Comparison of ENCODE assay signal across 11 cellular contexts in the genomic region with DNA sequence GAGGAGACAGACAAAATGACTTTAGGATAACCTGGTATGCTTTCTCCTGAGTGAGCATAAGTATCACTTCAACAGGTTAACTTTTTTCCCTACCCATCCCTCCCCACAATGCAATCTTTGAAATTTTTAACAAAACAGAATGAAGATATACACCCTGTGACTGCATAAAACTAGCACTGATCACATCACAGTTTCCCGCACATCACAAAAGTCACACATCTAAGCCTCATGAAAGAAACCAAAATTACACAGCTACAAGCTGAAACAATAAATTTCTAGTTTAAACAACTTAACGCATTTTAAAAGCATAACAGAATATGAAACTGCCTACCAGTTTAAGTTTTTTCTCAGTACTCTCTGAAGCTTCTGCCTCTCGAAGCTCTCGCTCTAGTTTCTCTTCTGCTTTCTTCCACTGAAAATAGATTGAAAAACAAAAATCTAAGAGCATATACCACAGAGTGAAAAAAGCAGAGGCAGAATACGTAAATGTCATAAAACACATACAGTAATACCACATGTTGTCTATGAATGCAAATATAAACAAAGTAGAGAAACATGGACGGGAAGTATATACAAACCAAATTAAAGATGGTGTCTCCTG. TPM values are rescaled to one million over a fixed set of nuclear protein-coding genes. Genes with fewer than 3 reads are reported as not detected.
DNase-seq lines count a peak whose midpoint lies in the region; ATAC-seq and TF ChIP-seq lines count a peak whose summit lies in the region.
"Had no signal": no experiment of that assay in that cellular context is flagged by ENCODE, and none has a peak within 500 bp of the region (broad histone marks: within the 10 kb centered on the region; RNA-seq: fewer than 3 reads in every experiment).

No MANE protein-coding gene starts in this region.

- H3K36me3 ChIP-seq in BE2C (peaks cover 48% of the 10 kb centered on the region), suprapubic skin (peaks cover 58% of the 10 kb centered on the region)

- H3K27me3 ChIP-seq in BE2C (no peaks in the 10 kb centered on the region), suprapubic skin (no peaks in the 10 kb centered on the region)
- H3K27me3 ChIP-seq: heart left ventricle had no signal

- WGBS in suprapubic skin: 92% methylated on average over 6 of the region's 6 CpGs

- peak; percentile 98 for ATAC-seq in GM19351 (IDR thresholded peaks at IDR 0.05; ENCODE audit: unreplicated experiment)
- ATAC-seq in HG02840 (IDR thresholded peaks at IDR 0.05; ENCODE audit: low FRiP score, unreplicated experiment): peak; percentile 98
- ATAC-seq in HG03565 (IDR thresholded peaks at IDR 0.05; ENCODE audit: unreplicated experiment): peak; percentile 90
- ATAC-seq: heart left ventricle had no signal

- TF ChIP-seq CTCF in BE2C (IDR thresholded peaks at IDR 0.05; ENCODE audit: low read depth, low read length) (no peak), suprapubic skin (IDR thresholded peaks at IDR 0.05) (no peak)

- TF ChIP-seq EP300 in suprapubic skin (IDR thresholded peaks at IDR 0.05): no peak

- DNase-seq in activated naive CD4-positive, alpha-beta T cell (lab: John Stamatoyannopoulos, UW): no peak
- DNase-seq in NCI-H1694 treated with DMSO at 0.1 percent for 48 hours (lab: John Stamatoyannopoulos, UW) (no peak), BE2C (no peak), suprapubic skin (ENCODE audit: low spot score in 2 of 2) (no peak)
- DNase-seq: activated gamma-delta T cell treated with Interleukin-2 at 50 U/mL for 16 hours, EL, heart left ventricle had no signal

- no peak overlapping the region for H3K27ac ChIP-seq in suprapubic skin
- H3K27ac ChIP-seq: heart left ventricle had no signal

- H3K9me3 ChIP-seq in BE2C (no peaks in the 10 kb centered on the region), suprapubic skin (no peaks in the 10 kb centered on the region)
- H3K9me3 ChIP-seq: heart left ventricle had no signal

- no peak for TF ChIP-seq POLR2A in suprapubic skin (IDR thresholded peaks at IDR 0.05)

- H3K4me1 ChIP-seq in BE2C (no peaks in the 10 kb centered on the region), suprapubic skin (no peaks in the 10 kb centered on the region)
- H3K4me1 ChIP-seq: heart left ventricle had no signal

- H3K4me3 ChIP-seq in GM08714 (ENCODE audit: low read length): peak overlapping the region; percentile 56; the same call in 1 of the 2 replicates
- H3K4me3 ChIP-seq in BE2C (ENCODE audit: low read depth, low read length): no peak overlapping the region
- H3K4me3 ChIP-seq in suprapubic skin: no peak overlapping the region
- H3K4me3 ChIP-seq: heart left ventricle had no signal

RNA-seq across cellular contexts. Expression of a gene that starts 18.1 kb away (rescaled TPM):
- polyA plus RNA-seq in BE2C (2012; ENCODE audit: insufficient read depth, insufficient read length, low read depth): 19.1 TPM
- total RNA-seq in suprapubic skin: 10 to 100 TPM; 10.0 to 25.3 (median 12.8) TPM

RNA-seq across cellular contexts. Expression of a gene that starts 57.7 kb away (rescaled TPM):
- 3.9 TPM for polyA plus RNA-seq in BE2C (2012; ENCODE audit: insufficient read depth, insufficient read length, low read depth)
- 10 to 100 TPM; 10.5 to 17.7 (median 12.8) TPM for total RNA-seq in suprapubic skin
